Comparison of ENCODE assay signal across 8 cellular contexts in genomic region chr17:59329558-59330313, GRCh38. TPM values are rescaled to one million over a fixed set of nuclear protein-coding genes. Genes with fewer than 3 reads are reported as not detected.
DNase-seq lines count a peak whose midpoint lies in the region; ATAC-seq and TF ChIP-seq lines count a peak whose summit lies in the region.

No MANE protein-coding gene starts in this region.

- in situ Hi-C loops in KBM-7 (cut with MboI; ENCODE audit: low pct_unique_long_range_greater_than_20kb, low sequenced_read_pairs), result no loop called here

- H3K4me3 Mint-ChIP-seq in activated naive CD8-positive, alpha-beta T cell treated with anti-CD3 and anti-CD28 coated beads for 36 hours, result no peak overlapping the region

- TF ChIP-seq EP300 in gastroesophageal sphincter (IDR thresholded peaks at IDR 0.05), result no peak

- H3K9me3 ChIP-seq in RWPE2 (ENCODE audit: severe bottlenecking) (no peaks in the 10 kb centered on the region), gastroesophageal sphincter (no peaks in the 10 kb centered on the region), neuron (ENCODE audit: low read length) (no peaks in the 10 kb centered on the region)

- H2AFZ ChIP-seq in neuron (ENCODE audit: low read depth, low read length), result peak overlapping the region; percentile 62

- 0 to 2% methylated on average over 7 to 8 of the region's 8 CpGs for WGBS in gastroesophageal sphincter (ENCODE audit: low coverage in 1 of 2), 2 donors

- no peak for TF ChIP-seq POLR2A in gastroesophageal sphincter (IDR thresholded peaks at IDR 0.05)

- peak; percentile 26; the same call in 1 of the 3 replicates for ATAC-seq in RWPE2 (ENCODE audit: low read depth)
- peak; percentile 60 for ATAC-seq in gastroesophageal sphincter
- ATAC-seq in HG02870 (IDR thresholded peaks at IDR 0.05; ENCODE audit: unreplicated experiment), result no peak

- no peaks in the 10 kb centered on the region for H3K36me3 ChIP-seq in RWPE2 (ENCODE audit: low read depth)
- H3K36me3 ChIP-seq in gastroesophageal sphincter, result no peaks in the 10 kb centered on the region
- no peaks in the 10 kb centered on the region for H3K36me3 ChIP-seq in neuron (ENCODE audit: insufficient read depth, low read length)

- H3K27me3 ChIP-seq in RWPE2 (ENCODE audit: insufficient read depth, poor library complexity, severe bottlenecking) (no peaks in the 10 kb centered on the region), gastroesophageal sphincter (no peaks in the 10 kb centered on the region), neuron (ENCODE audit: insufficient read depth, low read length) (no peaks in the 10 kb centered on the region)

- H3K4me3 ChIP-seq in RWPE2 (ENCODE audit: severe bottlenecking), result no peak overlapping the region
- H3K4me3 ChIP-seq in gastroesophageal sphincter, result peak overlapping the region in 1 of 2 donors; percentile 72
- peak overlapping the region; percentile 20 for H3K4me3 ChIP-seq in neuron (ENCODE audit: low read length)

- DNase-seq in NCI-H2107 treated with DMSO at 0.1 percent for 48 hours (lab: John Stamatoyannopoulos, UW; ENCODE audit: unreplicated experiment) (peak; percentile 79), NCI-H2107 (lab: John Stamatoyannopoulos, UW) (no peak), KBM-7 (peak; percentile 64), RWPE2 (ENCODE audit: low spot score) (no peak)
- DNase-seq in activated naive CD8-positive, alpha-beta T cell treated with anti-CD3 and anti-CD28 coated beads for 36 hours, result peak; percentile 38

- no peaks in the 10 kb centered on the region for H3K9me3 Mint-ChIP-seq in activated naive CD8-positive, alpha-beta T cell treated with anti-CD3 and anti-CD28 coated beads for 36 hours

- H3K27ac Mint-ChIP-seq in activated naive CD8-positive, alpha-beta T cell treated with anti-CD3 and anti-CD28 coated beads for 36 hours, result peak overlapping the region; percentile 43

- no peaks in the 10 kb centered on the region for H3K36me3 Mint-ChIP-seq in activated naive CD8-positive, alpha-beta T cell treated with anti-CD3 and anti-CD28 coated beads for 36 hours

- no peaks in the 10 kb centered on the region for H3K27me3 Mint-ChIP-seq in activated naive CD8-positive, alpha-beta T cell treated with anti-CD3 and anti-CD28 coated beads for 36 hours

- TF ChIP-seq CTCF in RWPE2 (IDR thresholded peaks at IDR 0.05; ENCODE audit: poor library complexity, severe bottlenecking) (peak; percentile 64), gastroesophageal sphincter (IDR thresholded peaks at IDR 0.05) (peak; percentile 65 to 90 (median 88))

- H3K4me1 Mint-ChIP-seq in activated naive CD8-positive, alpha-beta T cell treated with anti-CD3 and anti-CD28 coated beads for 36 hours, result peaks cover 58% of the 10 kb centered on the region

- peaks cover 10% of the 10 kb centered on the region for H3K4me1 ChIP-seq in RWPE2 (ENCODE audit: insufficient read depth, poor library complexity, severe bottlenecking)
- H3K4me1 ChIP-seq in gastroesophageal sphincter, result peaks cover 6 to 53% (median 30%) of the 10 kb centered on the region in 3 donors
- H3K4me1 ChIP-seq in neuron (ENCODE audit: insufficient read depth, low read length), result peaks cover 43% of the 10 kb centered on the region

- H3K27ac ChIP-seq in RWPE2 (ENCODE audit: poor library complexity, severe bottlenecking), result no peak overlapping the region
- peak overlapping the region; percentile 95 to 99 (median 98) for H3K27ac ChIP-seq in gastroesophageal sphincter

RNA-seq across cellular contexts. Expression of gene YPEL2, which starts 1.7 kb away (rescaled TPM):
- total RNA-seq in activated naive CD8-positive, alpha-beta T cell treated with anti-CD3 and anti-CD28 coated beads for 36 hours, result 1 to 10 TPM; 4.4 to 4.7 TPM
- total RNA-seq in gastroesophageal sphincter, result 10 to 100 TPM; 35.5 to 47.1 (median 40.6) TPM

Comparison
In these comparisons a context has a peak if more than half of its experiments do, and no peak if none do; other contexts are left out.
1. DNase-seq: peak in NCI-H2107 treated with DMSO at 0.1 percent for 48 hours (single experiment), KBM-7 (single experiment) and activated naive CD8-positive, alpha-beta T cell treated with anti-CD3 and anti-CD28 coated beads for 36 hours (single experiment); none in NCI-H2107 (single experiment) and RWPE2 (single experiment).
2. RNA of gene YPEL2, which starts 1.7 kb away (total RNA-seq): 35.5 to 47.1 TPM in gastroesophageal sphincter; 4.4 to 4.7 TPM in activated naive CD8-positive, alpha-beta T cell treated with anti-CD3 and anti-CD28 coated beads for 36 hours; every median in the first group is over 4 times any median in the second.